In genomic region chr5:157463081-157463480, GRCh38 we compare ENCODE assay signal across 17 cellular contexts. TPM values are rescaled to one million over a fixed set of nuclear protein-coding genes. Genes with fewer than 3 reads are reported as not detected.
DNase-seq lines count a peak whose midpoint lies in the region; ATAC-seq and TF ChIP-seq lines count a peak whose summit lies in the region.
"Had no signal": no experiment of that assay in that cellular context is flagged by ENCODE, and none has a peak within 500 bp of the region (broad histone marks: within the 10 kb centered on the region; RNA-seq: fewer than 3 reads in every experiment).

No MANE protein-coding gene starts in this region.

- H3K79me1 ChIP-seq in trophoblast cell (ENCODE audit: low read length): peaks cover 26% of the 10 kb centered on the region

- H3K79me2 ChIP-seq in ACC112 (ENCODE audit: control insufficient read depth, insufficient read depth, low read length, unreplicated experiment): no peaks in the 10 kb centered on the region
- H3K79me2 ChIP-seq in trophoblast cell (ENCODE audit: control insufficient read depth, insufficient read depth, low read length, poor library complexity): peaks cover 3% of the 10 kb centered on the region

- H3K14ac ChIP-seq in trophoblast cell (ENCODE audit: low read length): no peak overlapping the region

- no peak overlapping the region for H3K4ac ChIP-seq in trophoblast cell (ENCODE audit: low read depth, low read length)

- peak overlapping the region; percentile 2 for H4K8ac ChIP-seq in trophoblast cell (ENCODE audit: low read depth, low read length)

- CTCF ChIA-PET in RWPE1 (lab: Yijun Ruan, JAX): interaction anchor here (0.8 to 1.1 kb wide), 2 partner anchors 9 to 134 kb away, joined by 3 to 5 read pairs; no protein-coding TSS in a partner anchor

- H3K9ac ChIP-seq in trophoblast cell (ENCODE audit: low read length): no peak overlapping the region

- no peak overlapping the region for H3K4me2 ChIP-seq in trophoblast cell (ENCODE audit: low read length)

- H4K91ac ChIP-seq in trophoblast cell (ENCODE audit: low read depth, low read length): peak overlapping the region; percentile 8

- no peak for ATAC-seq in HG02938 (IDR thresholded peaks at IDR 0.05; ENCODE audit: unreplicated experiment)
- ATAC-seq: activated CD8-positive, alpha-beta T cell treated with anti-CD3 and anti-CD28 coated beads, Interleukin-2, amount 10 ng/mL, durations not matched to agents 7 days and 5 days; lower lobe of right lung had no signal

- TF ChIP-seq CTCF in RWPE1 (conservative IDR thresholded peaks at IDR 0.05; ENCODE audit: low read depth): no peak
- no peak for TF ChIP-seq CTCF in esophagus muscularis mucosa (IDR thresholded peaks at IDR 0.05)

- H3K27ac ChIP-seq in ACC112 (ENCODE audit: low read depth, low read length) (peak overlapping the region; percentile 7; the same call in 1 of the 2 replicates), RWPE1 (peak overlapping the region; percentile 82), esophagus muscularis mucosa (replicated peaks in 1 of 4) (peak overlapping the region in 3 of 4 donors; percentile 65 to 77 (median 71)), trophoblast cell (ENCODE audit: low read depth, low read length) (no peak overlapping the region)
- H3K27ac ChIP-seq: cardiac muscle cell, lower lobe of right lung had no signal

- WGBS in esophagus muscularis mucosa: 94% methylated on average over 8 of the region's 8 CpGs
- WGBS in trophoblast cell (ENCODE audit: extremely low coverage, insufficient coverage, insufficient read length): no CpG with 5 or more reads among the region's 8 CpGs

- no peak for DNase-seq in RWPE1 (ENCODE audit: low spot score)
- no peak for DNase-seq in esophagus muscularis mucosa (ENCODE audit: extremely low spot score)
- DNase-seq in trophoblast cell: no peak
- no peak for DNase-seq in activated CD4-positive, alpha-beta T cell treated with anti-CD3 and anti-CD28 coated beads for 4 hours
- no peak for DNase-seq in cardiac septum (ENCODE audit: low spot score)
- DNase-seq in NCI-H1694 treated with DMSO at 0.1 percent for 48 hours (lab: John Stamatoyannopoulos, UW): no peak
- DNase-seq: activated CD4-positive, CD25-positive, alpha-beta regulatory T cell; activated CD8-positive, alpha-beta T cell treated with anti-CD3 and anti-CD28 coated beads, Interleukin-2, amount 10 ng/mL, durations not matched to agents 7 days and 5 days; effector CD4-positive, alpha-beta T cell; lower lobe of right lung; NCI-H146; posterior cingulate gyrus; stimulated activated CD4-positive, alpha-beta T cell treated with anti-CD3 and anti-CD28 coated beads, Interleukin-2, amount 100 ng/mL, for 48 hours; uterus had no signal

- POLR2A ChIA-PET in RWPE1 (lab: Yijun Ruan, JAX; ENCODE audit: low non-redundant PET): interaction anchor here (0.6 kb wide), 1 partner anchor 855 kb away, joined by 4 read pairs; no protein-coding TSS in a partner anchor

- no peak overlapping the region for H2AFZ ChIP-seq in ACC112 (ENCODE audit: low read length, unreplicated experiment)
- H2AFZ ChIP-seq in trophoblast cell (ENCODE audit: insufficient read depth, low read length, poor library complexity): no peak overlapping the region

- peak overlapping the region; percentile 28 for H3K18ac ChIP-seq in trophoblast cell (ENCODE audit: low read length)

- no peak for TF ChIP-seq EP300 in esophagus muscularis mucosa (IDR thresholded peaks at IDR 0.05)

- H3K4me1 ChIP-seq in ACC112 (ENCODE audit: control insufficient read depth, insufficient read depth, low read length, unreplicated experiment) (peaks cover 21% of the 10 kb centered on the region), esophagus muscularis mucosa (peaks cover 8 to 52% (median 50%) of the 10 kb centered on the region in 4 donors), trophoblast cell (ENCODE audit: control insufficient read depth in 1 of 2, insufficient read depth in 2 of 2, low read length in 2 of 2) (peaks cover 22 to 37% of the 10 kb centered on the region in 2 experiments)
- H3K4me1 ChIP-seq: uterus had no signal

- H3K23ac ChIP-seq in trophoblast cell (ENCODE audit: low read length): no peak overlapping the region

- intact Hi-C loops in esophagus muscularis mucosa (cut with DNase I) (no loop called here), cardiac septum (cut with DNase I) (no loop called here)

- peak overlapping the region; percentile 1 for H2BK12ac ChIP-seq in trophoblast cell (ENCODE audit: low read length)

- no peak overlapping the region for H4K12ac ChIP-seq in trophoblast cell (ENCODE audit: low read depth, low read length)

- H3K4me3 ChIP-seq in ACC112 (ENCODE audit: low read depth, low read length) (no peak overlapping the region), esophagus muscularis mucosa (no peak overlapping the region), trophoblast cell (ENCODE audit: low read depth, low read length) (no peak overlapping the region)
- H3K4me3 ChIP-seq: cardiac muscle cell, lower lobe of right lung, uterus had no signal

- no peak for TF ChIP-seq POLR2A in esophagus muscularis mucosa (IDR thresholded peaks at IDR 0.05; ENCODE audit: low read depth)

- H2BK120ac ChIP-seq in trophoblast cell (ENCODE audit: insufficient read depth, low read length, poor library complexity): no peak overlapping the region

- H3K9me3 ChIP-seq in esophagus muscularis mucosa (no peaks in the 10 kb centered on the region), trophoblast cell (ENCODE audit: insufficient read depth, low read depth, low read length) (no peaks in the 10 kb centered on the region)
- H3K9me3 ChIP-seq: lower lobe of right lung, uterus had no signal

- H2AK5ac ChIP-seq in trophoblast cell (ENCODE audit: low read length): no peak overlapping the region

- no peaks in the 10 kb centered on the region for H3K36me3 ChIP-seq in ACC112 (ENCODE audit: insufficient read depth, low read length)
- peaks cover 0 to 5% (median 0%) of the 10 kb centered on the region in 4 donors for H3K36me3 ChIP-seq in esophagus muscularis mucosa
- peaks cover 2 to 3% of the 10 kb centered on the region in 2 experiments for H3K36me3 ChIP-seq in trophoblast cell (ENCODE audit: control insufficient read depth in 1 of 2, insufficient read depth in 2 of 2, low read length in 2 of 2)
- H3K36me3 ChIP-seq: cardiac muscle cell, lower lobe of right lung, uterus had no signal

- H3K27me3 ChIP-seq in ACC112 (ENCODE audit: insufficient read depth, low read length): peaks cover 19% of the 10 kb centered on the region
- H3K27me3 ChIP-seq in esophagus muscularis mucosa: no peaks in the 10 kb centered on the region
- H3K27me3 ChIP-seq in trophoblast cell (ENCODE audit: insufficient read depth, low read length): no peaks in the 10 kb centered on the region
- H3K27me3 ChIP-seq: uterus had no signal

- no peak overlapping the region for H2BK5ac ChIP-seq in trophoblast cell (ENCODE audit: low read depth, low read length, poor library complexity)

RNA-seq across cellular contexts. Expression of gene NIPAL4, which starts 3.1 kb away (rescaled TPM):
- 1 to 10 TPM; 1.6 to 4.2 (median 2.6) TPM for total RNA-seq in esophagus muscularis mucosa
- polyA plus RNA-seq in trophoblast cell (2013): 5.7 and 5.9 TPM in 2 replicates
- 0.30 TPM for total RNA-seq in cardiac septum
- total RNA-seq: activated CD8-positive, alpha-beta T cell treated with anti-CD3 and anti-CD28 coated beads, Interleukin-2, amount 10 ng/mL, durations not matched to agents 7 days and 5 days; lower lobe of right lung had no signal
